ENCODE assay signal across 8 cellular contexts in genomic region chr2:187581125-187581896, GRCh38. TPM values are rescaled to one million over a fixed set of nuclear protein-coding genes. Genes with fewer than 3 reads are reported as not detected.
DNase-seq lines count a peak whose midpoint lies in the region; ATAC-seq and TF ChIP-seq lines count a peak whose summit lies in the region.

No MANE protein-coding gene starts in this region.

- peak; percentile 67 for TF ChIP-seq CTCF in IMR-90 (conservative IDR thresholded peaks at IDR 0.05; ENCODE audit: low read depth, low read length)
- TF ChIP-seq CTCF in fibroblast of mammary gland (conservative IDR thresholded peaks at IDR 0.05; ENCODE audit: control insufficient read depth, insufficient read depth, low read depth, low read length), result peak; percentile 70

- H3K4me3 Mint-ChIP-seq in activated T-cell treated with anti-CD3 and anti-CD28 coated beads, Interleukin-2, amount 50 U/mL, for 4 hours, result no peak overlapping the region

- no TSS peak for BruUV-seq in IMR-90 (replicated peaks; lab: Mats Ljungman, UMichigan)

- H2AK9ac ChIP-seq in IMR-90 (replicated peaks; ENCODE audit: low read depth, low read length, poor library complexity), result no peak overlapping the region

- TF ChIP-seq RAD21 in IMR-90 (IDR thresholded peaks at IDR 0.05; ENCODE audit: low read length), result peak; percentile 52

- no peak overlapping the region for H4K5ac ChIP-seq in IMR-90 (ENCODE audit: low read depth, low read length)

- H3K36me3 ChIP-seq in IMR-90 (ENCODE audit: control insufficient read depth, insufficient read depth, low read length), result no peaks in the 10 kb centered on the region

- H3K27me3 ChIP-seq in IMR-90 (ENCODE audit: control insufficient read depth, insufficient read depth, low read length), result no peaks in the 10 kb centered on the region

- peak overlapping the region; percentile 97 for H2BK5ac ChIP-seq in IMR-90 (ENCODE audit: low read depth, low read length, poor library complexity, severe bottlenecking)

- peak overlapping the region; percentile 90 for H3K4me2 ChIP-seq in IMR-90 (ENCODE audit: low read depth, low read length)

- dilution Hi-C loops in IMR-90 (cut with HindIII; ENCODE audit: low sequenced_read_pairs, unreplicated experiment), result no loop called here

- H3K4me3 ChIP-seq in IMR-90 (ENCODE audit: insufficient read depth, low read depth, low read length), result peak overlapping the region; percentile 39
- H3K4me3 ChIP-seq in fibroblast of mammary gland (ENCODE audit: control insufficient read depth, low read depth, low read length), result no peak overlapping the region

- peak; percentile 12 for DNase-seq in DMS114 treated with DMSO at 0.1 percent for 48 hours (lab: John Stamatoyannopoulos, UW; ENCODE audit: unreplicated experiment)
- peak; percentile 52 for DNase-seq in IMR-90
- peak; percentile 63 for DNase-seq in SK-N-DZ (ENCODE audit: low spot score)
- peak; percentile 70 for DNase-seq in fibroblast of mammary gland (ENCODE audit: low read depth)
- peak; percentile 41 for DNase-seq in pons (ENCODE audit: low spot score)
- DNase-seq in NK-92 (lab: John Stamatoyannopoulos, UW; ENCODE audit: unreplicated experiment), result no peak
- no peak for DNase-seq in activated T-cell treated with anti-CD3 and anti-CD28 coated beads, Interleukin-2, amount 50 U/mL, for 4 hours

- no peak overlapping the region for H3K4ac ChIP-seq in IMR-90 (ENCODE audit: low read depth, low read length)

- H2BK20ac ChIP-seq in IMR-90 (ENCODE audit: low read depth, low read length), result no peak overlapping the region

- no peak overlapping the region for H3K18ac ChIP-seq in IMR-90 (ENCODE audit: low read depth, low read length)

- H2AFZ ChIP-seq in IMR-90 (replicated peaks; ENCODE audit: low read length, poor library complexity), result no peak overlapping the region

- CTCF ChIA-PET in IMR-90 (lab: Yijun Ruan, JAX), result interaction anchor here (0.6 to 8.8 kb wide), 16 partner anchors 12 to 269 kb away, joined by 3 to 134 read pairs (median 3); no protein-coding TSS in a partner anchor

- no peaks in the 10 kb centered on the region for H3K27me3 Mint-ChIP-seq in activated T-cell treated with anti-CD3 and anti-CD28 coated beads, Interleukin-2, amount 50 U/mL, for 4 hours (ENCODE audit: low read depth)

- in situ Hi-C loops in IMR-90 (cut with MboI; ENCODE audit: low sequenced_read_pairs), result loop anchor here (10.0 kb wide), 1 partner anchor 1833 kb away; no protein-coding TSS in a partner anchor

- peak overlapping the region; percentile 42; the same call in 1 of the 2 replicates for H3K9ac ChIP-seq in IMR-90 (ENCODE audit: low read depth, low read length)

- no peaks in the 10 kb centered on the region for H3K36me3 Mint-ChIP-seq in activated T-cell treated with anti-CD3 and anti-CD28 coated beads, Interleukin-2, amount 50 U/mL, for 4 hours (ENCODE audit: insufficient read depth)

- H3K14ac ChIP-seq in IMR-90 (replicated peaks; ENCODE audit: low read depth, low read length), result no peak overlapping the region

- no peaks in the 10 kb centered on the region for H3K9me3 Mint-ChIP-seq in activated T-cell treated with anti-CD3 and anti-CD28 coated beads, Interleukin-2, amount 50 U/mL, for 4 hours

- peak; percentile 47 for ATAC-seq in GM19328 (IDR thresholded peaks at IDR 0.05; ENCODE audit: unreplicated experiment)
- peak; percentile 31; the same call in 1 of the 2 replicates for ATAC-seq in IMR-90 (ENCODE audit: low read depth)
- ATAC-seq in activated T-cell treated with anti-CD3 and anti-CD28 coated beads, Interleukin-2, amount 50 U/mL, for 4 hours, result no peak

- intact Hi-C loops in IMR-90 (cut with micrococcal nuclease), result loop anchor here (1.0 to 5.0 kb wide), 3 partner anchors 262 to 1831 kb away; no protein-coding TSS in a partner anchor

- no peak overlapping the region for H3K23ac ChIP-seq in IMR-90 (ENCODE audit: low read depth, low read length)

- no peaks in the 10 kb centered on the region; a peak in 1 of 4 replicates for H3K79me1 ChIP-seq in IMR-90 (ENCODE audit: low read depth in 1 of 2, low read length in 2 of 2)

- H3K9me3 ChIP-seq in IMR-90 (ENCODE audit: control insufficient read depth, insufficient read depth, low read length), result no peaks in the 10 kb centered on the region

- no peak overlapping the region for H4K8ac ChIP-seq in IMR-90 (ENCODE audit: low read depth in 2 of 2, low read length in 2 of 2)

- H2BK15ac ChIP-seq in IMR-90 (ENCODE audit: low read depth, low read length), result no peak overlapping the region

- no peaks in the 10 kb centered on the region for H4K20me1 ChIP-seq in IMR-90 (ENCODE audit: insufficient read depth, low read length)

- H3K56ac ChIP-seq in IMR-90 (ENCODE audit: extremely low read depth, insufficient read depth, low read length), result no peak overlapping the region

- peaks cover 6% of the 10 kb centered on the region for H3K9me1 ChIP-seq in IMR-90 (ENCODE audit: insufficient read depth, low read length)

- H2AK5ac ChIP-seq in IMR-90 (ENCODE audit: low read depth, low read length), result no peak overlapping the region

- no peak overlapping the region for H2BK120ac ChIP-seq in IMR-90 (ENCODE audit: low read depth, low read length)

- POLR2A ChIA-PET in IMR-90 (lab: Charles Lee; ENCODE audit: unreplicated experiment), result no interaction called here

- no CpG with 5 or more reads among the region's 4 CpGs for WGBS in IMR-90 (ENCODE audit: extremely low coverage in 2 of 2, insufficient read length in 1 of 2), 2 experiments

- TF ChIP-seq POLR2A in IMR-90 (IDR thresholded peaks at IDR 0.05; ENCODE audit: low read depth, low read length), result no peak

- H3K4me1 Mint-ChIP-seq in activated T-cell treated with anti-CD3 and anti-CD28 coated beads, Interleukin-2, amount 50 U/mL, for 4 hours (ENCODE audit: low read depth), result peaks cover 3% of the 10 kb centered on the region

- H4K91ac ChIP-seq in IMR-90 (ENCODE audit: insufficient read depth, low read depth, low read length), result no peak overlapping the region

- no peak overlapping the region for H3K27ac ChIP-seq in IMR-90 (ENCODE audit: insufficient read depth, low read length)

- H3K4me1 ChIP-seq in IMR-90 (ENCODE audit: control insufficient read depth, insufficient read depth, low read length), result peaks cover 5% of the 10 kb centered on the region

TF ChIP-seq in IMR-90, 13 proteins besides CTCF, POLR2A, EP300 and RAD21:
- TF ChIP-seq MAFK (IDR thresholded peaks at IDR 0.05; ENCODE audit: low read depth, low read length), result peak; percentile 47
- no peak for TF ChIP-seq RFX5 (IDR thresholded peaks at IDR 0.05; ENCODE audit: low read depth, low read length)
- no peak for TF ChIP-seq MAZ (IDR thresholded peaks at IDR 0.05; ENCODE audit: borderline replicate concordance, low read depth, low read length)
- peak; percentile 71 for TF ChIP-seq SMC3 (IDR thresholded peaks at IDR 0.05; ENCODE audit: low read depth, low read length)

RNA-seq across cellular contexts. Expression of gene TFPI, which starts 27.1 kb away (rescaled TPM):
- total RNA-seq in IMR-90 (2012; rRNA removed), result 83.0 and 93.9 TPM in 2 replicates
- polyA plus RNA-seq in IMR-90 (2012; rRNA removed), result 25.6 and 33.9 TPM in 2 replicates
- polyA plus RNA-seq in IMR-90 (2012; cell fraction: cytosol; rRNA removed), result 5.4 and 6.5 TPM in 2 replicates
- 2.1 and 22.1 TPM in 2 replicates for polyA plus RNA-seq in IMR-90 (2012; cell fraction: nucleus; rRNA removed; ENCODE audit: low replicate concordance)
- 0.21 TPM in 1 of 2 replicates, not detected in the other for polyA plus RNA-seq in SK-N-DZ (2014; cell fraction: cytosol; rRNA removed)
- not detected in 2 replicates for polyA plus RNA-seq in SK-N-DZ (2014; cell fraction: nucleus; rRNA removed)
- under 1 TPM; 0.26 to 0.65 (median 0.56) TPM for total RNA-seq in activated T-cell treated with anti-CD3 and anti-CD28 coated beads, Interleukin-2, amount 50 U/mL, for 4 hours

Comparison
In these comparisons a context has a peak if more than half of its experiments do, and no peak if none do; other contexts are left out.
1. DNase-seq: peak in DMS114 treated with DMSO at 0.1 percent for 48 hours (single experiment), IMR-90 (single experiment), SK-N-DZ (single experiment), fibroblast of mammary gland (single experiment) and pons (single experiment); none in NK-92 (single experiment) and activated T-cell treated with anti-CD3 and anti-CD28 coated beads, Interleukin-2, amount 50 U/mL, for 4 hours (single experiment).
2. ATAC-seq: peak in GM19328 (single experiment) and IMR-90 (single experiment); none in activated T-cell treated with anti-CD3 and anti-CD28 coated beads, Interleukin-2, amount 50 U/mL, for 4 hours (0 of 2).
3. RNA of gene TFPI, which starts 27.1 kb away (total RNA-seq): 83.0 to 93.9 TPM in IMR-90; 0.26 to 0.65 TPM in activated T-cell treated with anti-CD3 and anti-CD28 coated beads, Interleukin-2, amount 50 U/mL, for 4 hours; every median in the first group is over 10 times any median in the second.